Comparison of ENCODE assay signal across 9 cellular contexts in genomic region chr5:157267766-157268480, GRCh38. TPM values are rescaled to one million over a fixed set of nuclear protein-coding genes. Genes with fewer than 3 reads are reported as not detected.
DNase-seq lines count a peak whose midpoint lies in the region; ATAC-seq and TF ChIP-seq lines count a peak whose summit lies in the region.
"Had no signal": no experiment of that assay in that cellular context is flagged by ENCODE, and none has a peak within 500 bp of the region (broad histone marks: within the 10 kb centered on the region; RNA-seq: fewer than 3 reads in every experiment).

No MANE protein-coding gene starts in this region.

- peak overlapping the region in 52 of 59 donors; percentile 13 to 90 (median 78) for H3K27ac ChIP-seq in dorsolateral prefrontal cortex
- H3K27ac ChIP-seq: thoracic aorta had no signal

- H3K9me3 Mint-ChIP-seq in neural crest cell = peaks cover 2% of the 10 kb centered on the region

- peak overlapping the region; percentile 83 for H3K4me3 Mint-ChIP-seq in neural crest cell

- no peak for TF ChIP-seq CTCF in GM06990 (IDR thresholded peaks at IDR 0.05; ENCODE audit: insufficient read depth, low read length, poor library complexity, severe bottlenecking)
- peak in 1 of 56 donors; percentile 12 for TF ChIP-seq CTCF in dorsolateral prefrontal cortex (IDR thresholded peaks at IDR 0.05 in 54 of 56, conservative IDR thresholded peaks at IDR 0.05 in 2 of 56; ENCODE audit: low read depth in 1 of 56, partially characterized antibody in 56 of 56)
- peak; percentile 28 for TF ChIP-seq CTCF in neural crest cell (conservative IDR thresholded peaks at IDR 0.05)

- H3K27me3 ChIP-seq in GM06990 (replicated peaks; ENCODE audit: control insufficient read depth, insufficient read depth, low read length) (no peaks in the 10 kb centered on the region), dorsolateral prefrontal cortex (no peaks in the 10 kb centered on the region)

- peaks cover 9% of the 10 kb centered on the region for H3K27me3 Mint-ChIP-seq in neural crest cell (ENCODE audit: low read depth)

- H3K4me1 Mint-ChIP-seq in neural crest cell = peaks cover 34% of the 10 kb centered on the region

- no peak overlapping the region for H3K27ac Mint-ChIP-seq in neural crest cell (ENCODE audit: unreplicated experiment)

- intact Hi-C loops in dorsolateral prefrontal cortex (cut with DNase I) = loop anchor here (10.0 kb wide), 1 partner anchor 123 kb away; the partner anchor contains the start of gene MED7 (in 2 of the 2)

- no peak for ATAC-seq in HG03135 (IDR thresholded peaks at IDR 0.05; ENCODE audit: unreplicated experiment)

- no peak for DNase-seq in GM06990 (ENCODE audit: extremely low read depth, insufficient read length)
- peak; percentile 51 for DNase-seq in NCI-H2029 (lab: John Stamatoyannopoulos, UW)
- DNase-seq in dorsolateral prefrontal cortex = peak in 1 of 10 donors; percentile 45
- DNase-seq in neural crest cell (ENCODE audit: low read depth, low spot score) = no peak
- DNase-seq in stimulated activated CD4-positive, alpha-beta T cell treated with anti-CD3 and anti-CD28 coated beads, Interleukin-15, amount 100 ng/mL, for 24 hours = no peak
- DNase-seq in AG08395 (ENCODE audit: low spot score) = no peak
- no peak for DNase-seq in NCI-H1436 treated with DMSO at 0.1 percent for 48 hours (lab: John Stamatoyannopoulos, UW)

- peak overlapping the region; percentile 82; the same call in 1 of the 2 replicates for H3K4me3 ChIP-seq in GM06990 (replicated peaks; ENCODE audit: low read depth, low read length)
- H3K4me3 ChIP-seq in dorsolateral prefrontal cortex = peak overlapping the region in 57 of 59 donors; percentile 62 to 97 (median 83)

- peaks cover 6% of the 10 kb centered on the region for H3K36me3 Mint-ChIP-seq in neural crest cell (ENCODE audit: low read depth)

- no peaks in the 10 kb centered on the region for H3K36me3 ChIP-seq in GM06990 (ENCODE audit: control insufficient read depth, insufficient read depth, low read length)
- H3K36me3 ChIP-seq: thoracic aorta had no signal

RNA-seq across cellular contexts. Expression of gene CYFIP2, which starts 2.0 kb away (rescaled TPM):
- total RNA-seq in dorsolateral prefrontal cortex (100 to 1,000 TPM; 150 to 487 (median 373) TPM), neural crest cell (74.5 and 76.6 TPM in 2 replicates)
